9 cellular contexts compared by ENCODE assay signal in genomic region chr12:124745891-124746570, GRCh38.
DNase-seq lines count a peak whose midpoint lies in the region; ATAC-seq, FAIRE-seq and TF ChIP-seq lines count a peak whose summit lies in the region.
"Had no signal": no experiment of that assay in that cellular context is flagged by ENCODE, and none has a peak within 500 bp of the region (broad histone marks: within the 10 kb centered on the region; RNA-seq: fewer than 3 reads in every experiment).

No MANE protein-coding gene starts in this region.

- H3K27ac ChIP-seq in esophagus (ENCODE audit: low read depth in 2 of 2, low read length in 1 of 2) (peak overlapping the region; percentile 67 to 90), temporal lobe (ENCODE audit: low read depth, low read length) (peak overlapping the region; percentile 90)
- H3K27ac ChIP-seq: C4-2B had no signal

- intact Hi-C loops in activated CD4-positive, alpha-beta T cell treated with anti-CD3 and anti-CD28 coated beads for 36 hours (cut with DNase I, micrococcal nuclease): no loop called here

- peak; percentile 58 for ATAC-seq in activated CD4-positive, alpha-beta T cell treated with anti-CD3 and anti-CD28 coated beads for 36 hours

- H3K27me3 Mint-ChIP-seq in activated CD4-positive, alpha-beta T cell treated with anti-CD3 and anti-CD28 coated beads for 36 hours: peaks cover 9% of the 10 kb centered on the region
- no peaks in the 10 kb centered on the region for H3K27me3 Mint-ChIP-seq in mesothelial cell of epicardium (ENCODE audit: low read depth)

- H3K4me3 ChIP-seq in esophagus (ENCODE audit: low read depth in 1 of 2, low read length in 2 of 2): no peak overlapping the region

- no peak for TF ChIP-seq CTCF in mesothelial cell of epicardium (IDR thresholded peaks at IDR 0.05; ENCODE audit: unreplicated experiment)

- no peak overlapping the region for H3K4me3 Mint-ChIP-seq in activated CD4-positive, alpha-beta T cell treated with anti-CD3 and anti-CD28 coated beads for 36 hours
- peak overlapping the region; percentile 7 for H3K4me3 Mint-ChIP-seq in mesothelial cell of epicardium

- peak; percentile 65 for DNase-seq in activated CD4-positive, alpha-beta T cell treated with anti-CD3 and anti-CD28 coated beads for 36 hours
- no peak for DNase-seq in activated CD4-positive, alpha-beta T cell treated with anti-CD3 and anti-CD28 coated beads for 1 hour
- DNase-seq in NCI-H1694 treated with DMSO at 0.1 percent for 48 hours (lab: John Stamatoyannopoulos, UW): peak; percentile 93
- DNase-seq in mesothelial cell of epicardium (ENCODE audit: low spot score in 2 of 2, unreplicated experiment in 2 of 2): peak; percentile 47 to 74
- no peak for DNase-seq in KG1 (lab: John Stamatoyannopoulos, UW)

- peak; percentile 91 for FAIRE-seq in TTC549 (lab: Jason Lieb, UNC)

- H3K36me3 Mint-ChIP-seq in activated CD4-positive, alpha-beta T cell treated with anti-CD3 and anti-CD28 coated beads for 36 hours (ENCODE audit: low read depth): no peaks in the 10 kb centered on the region
- H3K36me3 Mint-ChIP-seq in mesothelial cell of epicardium: no peaks in the 10 kb centered on the region

- H3K4me1 Mint-ChIP-seq in activated CD4-positive, alpha-beta T cell treated with anti-CD3 and anti-CD28 coated beads for 36 hours: peaks cover 15% of the 10 kb centered on the region
- H3K4me1 Mint-ChIP-seq in mesothelial cell of epicardium: peaks cover 23% of the 10 kb centered on the region

- no peaks in the 10 kb centered on the region for H3K9me3 Mint-ChIP-seq in activated CD4-positive, alpha-beta T cell treated with anti-CD3 and anti-CD28 coated beads for 36 hours (ENCODE audit: low read depth)
- no peaks in the 10 kb centered on the region for H3K9me3 Mint-ChIP-seq in mesothelial cell of epicardium

- 12 to 15% methylated on average over 24 to 25 of the region's 25 CpGs for WGBS in esophagus, 2 donors

- H3K27ac Mint-ChIP-seq in activated CD4-positive, alpha-beta T cell treated with anti-CD3 and anti-CD28 coated beads for 36 hours: no peak overlapping the region
- peak overlapping the region; percentile 95 for H3K27ac Mint-ChIP-seq in mesothelial cell of epicardium

- peaks cover 3 to 7% of the 10 kb centered on the region in 2 donors for H3K4me1 ChIP-seq in esophagus (ENCODE audit: control insufficient read depth in 2 of 2, insufficient read depth in 2 of 2, low read length in 1 of 2)

- H3K9me3 ChIP-seq in esophagus (ENCODE audit: control insufficient read depth in 2 of 2, insufficient read depth in 1 of 2, low read depth in 1 of 2, low read length in 1 of 2): peaks cover 0 to 2% of the 10 kb centered on the region in 2 donors

- no peaks in the 10 kb centered on the region for H3K27me3 ChIP-seq in esophagus (ENCODE audit: control insufficient read depth in 1 of 2, insufficient read depth in 2 of 2, low read length in 2 of 2)

- H3K36me3 ChIP-seq in esophagus (ENCODE audit: control insufficient read depth in 2 of 2, insufficient read depth in 2 of 2, low read length in 1 of 2): no peaks in the 10 kb centered on the region

- POLR2A ChIA-PET in activated CD4-positive, alpha-beta T cell treated with anti-CD3 and anti-CD28 coated beads for 36 hours (lab: Charles Lee): no interaction called here

- CTCF ChIA-PET in activated CD4-positive, alpha-beta T cell treated with anti-CD3 and anti-CD28 coated beads for 36 hours (lab: Charles Lee): interaction anchor here (1.1 kb wide), 1 partner anchor 18 kb away, joined by 3 read pairs; no protein-coding TSS in a partner anchor

Comparison
In these comparisons a context has a peak if more than half of its experiments do, and no peak if none do; other contexts are left out.
1. DNase-seq: peak in activated CD4-positive, alpha-beta T cell treated with anti-CD3 and anti-CD28 coated beads for 36 hours (single experiment), NCI-H1694 treated with DMSO at 0.1 percent for 48 hours (single experiment) and mesothelial cell of epicardium (2 of 2); none in activated CD4-positive, alpha-beta T cell treated with anti-CD3 and anti-CD28 coated beads for 1 hour (single experiment) and KG1 (single experiment).